ENCODE assay signal across 9 cellular contexts in the genomic region with DNA sequence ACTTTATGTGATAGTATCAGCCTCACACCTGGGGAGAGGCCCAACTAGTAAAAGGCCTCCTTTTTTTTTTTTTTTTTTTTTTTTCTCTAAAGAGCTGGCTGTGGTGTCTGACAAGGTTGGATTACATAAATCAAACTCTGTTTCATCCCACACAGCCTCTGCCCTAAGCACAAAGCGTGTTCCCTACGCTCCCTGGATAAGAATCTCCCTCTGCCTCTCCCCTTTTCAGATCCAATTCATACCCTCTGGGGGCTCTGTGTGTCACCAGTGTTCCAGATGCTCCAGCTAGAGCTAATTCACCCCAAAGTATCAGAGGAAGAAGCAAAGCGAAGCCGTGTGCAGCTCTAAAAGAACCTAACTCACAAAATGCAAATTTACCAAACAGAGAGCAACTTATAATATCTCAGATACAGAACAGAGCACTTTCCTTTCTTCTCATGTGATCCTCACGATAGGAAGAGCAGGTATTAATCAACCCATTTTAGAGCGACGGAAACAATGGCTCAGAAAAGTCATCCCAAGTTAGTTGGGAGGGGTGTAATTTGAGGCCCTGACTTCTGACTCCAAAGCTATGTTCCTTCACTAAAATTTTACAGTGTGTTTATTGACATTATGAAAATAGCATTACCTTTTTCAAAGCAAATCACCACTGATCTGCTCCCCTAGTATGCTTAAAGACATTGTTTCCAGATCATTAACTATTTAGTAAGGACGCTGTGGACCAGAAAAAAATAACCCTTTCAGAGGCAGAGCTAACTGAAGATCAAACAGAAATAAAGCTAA. TPM values are rescaled to one million over a fixed set of nuclear protein-coding genes. Genes with fewer than 3 reads are reported as not detected.
DNase-seq lines count a peak whose midpoint lies in the region; ATAC-seq and TF ChIP-seq lines count a peak whose summit lies in the region.
"Had no signal": no experiment of that assay in that cellular context is flagged by ENCODE, and none has a peak within 500 bp of the region (broad histone marks: within the 10 kb centered on the region; RNA-seq: fewer than 3 reads in every experiment).

No MANE protein-coding gene starts in this region.

- no peak overlapping the region for H2AFZ ChIP-seq in IMR-90 (replicated peaks; ENCODE audit: low read length, poor library complexity)

- peak overlapping the region; percentile 57; the same call in 1 of the 2 replicates for H3K56ac ChIP-seq in IMR-90 (ENCODE audit: extremely low read depth, insufficient read depth, low read length)

- H4K91ac ChIP-seq in IMR-90 (ENCODE audit: insufficient read depth, low read depth, low read length) = peak overlapping the region; percentile 97; the same call in 1 of the 2 replicates

- no TSS peak for BruUV-seq in IMR-90 (replicated peaks; lab: Mats Ljungman, UMichigan)

- H3K4me2 ChIP-seq in IMR-90 (ENCODE audit: low read depth, low read length) = no peak overlapping the region

- peak overlapping the region; percentile 99 for H2BK20ac ChIP-seq in IMR-90 (ENCODE audit: low read depth, low read length)

- ATAC-seq in GM18909 (IDR thresholded peaks at IDR 0.05; ENCODE audit: poor library complexity, unreplicated experiment) (peak; percentile 40), IMR-90 (ENCODE audit: low read depth) (no peak), HG02623 (IDR thresholded peaks at IDR 0.05; ENCODE audit: unreplicated experiment) (no peak)

- H3K79me1 ChIP-seq in IMR-90 (ENCODE audit: low read depth in 1 of 2, low read length in 2 of 2) = peaks cover 4 to 75% of the 10 kb centered on the region in 2 experiments; a peak in 3 of 4 replicates

- H4K8ac ChIP-seq in IMR-90 (ENCODE audit: low read depth in 2 of 2, low read length in 2 of 2) = peak overlapping the region in 1 of 2 experiments; percentile 95; a peak in 2 of 4 replicates

- no peak for TF ChIP-seq POLR2A in IMR-90 (IDR thresholded peaks at IDR 0.05; ENCODE audit: low read depth, low read length)

- no peaks in the 10 kb centered on the region for H3K27me3 ChIP-seq in AG04450 (ENCODE audit: control insufficient read depth, insufficient read depth, low read length)
- H3K27me3 ChIP-seq in IMR-90 (ENCODE audit: control insufficient read depth, insufficient read depth, low read length) = no peaks in the 10 kb centered on the region

- H2AK5ac ChIP-seq in IMR-90 (ENCODE audit: low read depth, low read length) = peak overlapping the region; percentile 98; the same call in 1 of the 2 replicates

- H3K4me3 ChIP-seq in AG04450 (ENCODE audit: low read depth, low read length) (no peak overlapping the region), IMR-90 (ENCODE audit: insufficient read depth, low read depth, low read length) (no peak overlapping the region)

- POLR2A ChIA-PET in AG04450 (lab: Yijun Ruan, JAX) (no interaction called here), IMR-90 (lab: Charles Lee; ENCODE audit: unreplicated experiment) (interaction anchor here (0.6 kb wide), 1 partner anchor 509 kb away, joined by 12 read pairs; no protein-coding TSS in a partner anchor)

- no CpG with 5 or more reads among the region's 8 CpGs for WGBS in IMR-90 (ENCODE audit: extremely low coverage in 2 of 2, insufficient read length in 1 of 2), 2 experiments

- no peak overlapping the region for H2BK5ac ChIP-seq in IMR-90 (ENCODE audit: low read depth, low read length, poor library complexity, severe bottlenecking)

- H3K9me1 ChIP-seq in IMR-90 (ENCODE audit: insufficient read depth, low read length) = peaks cover 63% of the 10 kb centered on the region

- H3K18ac ChIP-seq in IMR-90 (ENCODE audit: low read depth, low read length) = peak overlapping the region; percentile 21

- no peaks in the 10 kb centered on the region for H3K9me3 ChIP-seq in AG04450 (ENCODE audit: control insufficient read depth, insufficient read depth, low read length)
- no peaks in the 10 kb centered on the region for H3K9me3 ChIP-seq in IMR-90 (ENCODE audit: control insufficient read depth, insufficient read depth, low read length)

- CTCF ChIA-PET in AG04450 (lab: Charles Lee) = interaction anchor here (1.4 to 2.2 kb wide), 2 partner anchors 8 to 13 kb away, joined by 3 to 20 read pairs; no protein-coding TSS in a partner anchor
- CTCF ChIA-PET in IMR-90 (lab: Yijun Ruan, JAX) = interaction anchor here (0.6 to 2.6 kb wide), 7 partner anchors 8 to 241 kb away, joined by 3 to 7 read pairs (median 3); no protein-coding TSS in a partner anchor

- H3K36me3 ChIP-seq in IMR-90 (ENCODE audit: control insufficient read depth, insufficient read depth, low read length) = peaks cover 3% of the 10 kb centered on the region; the same call in 1 of the 2 replicates

- H3K27ac ChIP-seq in AG04450 (ENCODE audit: low read depth, low read length) (peak overlapping the region; percentile 21), IMR-90 (ENCODE audit: insufficient read depth, low read length) (peak overlapping the region; percentile 21; the same call in 1 of the 2 replicates)

- no peak for DNase-seq in AG04450 (ENCODE audit: low read depth, low spot score)
- DNase-seq in IMR-90 = no peak
- peak; percentile 70 for DNase-seq in germinal center (ENCODE audit: low spot score)
- no peak for DNase-seq in NCI-H1105 treated with DMSO at 0.1 percent for 48 hours (lab: John Stamatoyannopoulos, UW)
- DNase-seq in HK-2 (ENCODE audit: unreplicated experiment) = no peak
- no peak for DNase-seq in iPS-NIHi7 (ENCODE audit: extremely low spot score)
- DNase-seq: activated CD4-positive, alpha-beta T cell treated with anti-CD3 and anti-CD28 coated beads for 1 hour had no signal

- TF ChIP-seq RAD21 in IMR-90 (IDR thresholded peaks at IDR 0.05; ENCODE audit: low read length) = no peak

- peak overlapping the region; percentile 99 for H3K4ac ChIP-seq in IMR-90 (ENCODE audit: low read depth, low read length)

- dilution Hi-C loops in IMR-90 (cut with HindIII; ENCODE audit: low sequenced_read_pairs, unreplicated experiment) = no loop called here

- H2AK9ac ChIP-seq in IMR-90 (replicated peaks; ENCODE audit: low read depth, low read length, poor library complexity) = no peak overlapping the region

- intact Hi-C loops in IMR-90 (cut with micrococcal nuclease) = no loop called here

- H3K9ac ChIP-seq in IMR-90 (ENCODE audit: low read depth, low read length) = no peak overlapping the region; the same call in 1 of the 2 replicates

- peaks cover 64% of the 10 kb centered on the region for H3K4me1 ChIP-seq in IMR-90 (ENCODE audit: control insufficient read depth, insufficient read depth, low read length)

- in situ Hi-C loops in IMR-90 (cut with MboI; ENCODE audit: low sequenced_read_pairs) = no loop called here

- no peaks in the 10 kb centered on the region for H4K20me1 ChIP-seq in IMR-90 (ENCODE audit: insufficient read depth, low read length)

- H4K5ac ChIP-seq in IMR-90 (ENCODE audit: low read depth, low read length) = peak overlapping the region; percentile 3; the same call in 1 of the 2 replicates

- peak overlapping the region; percentile 93 for H3K14ac ChIP-seq in IMR-90 (replicated peaks; ENCODE audit: low read depth, low read length)

- no peak for TF ChIP-seq CTCF in AG04450 (IDR thresholded peaks at IDR 0.05; ENCODE audit: low read depth, low read length)
- no peak for TF ChIP-seq CTCF in IMR-90 (conservative IDR thresholded peaks at IDR 0.05; ENCODE audit: low read depth, low read length)

- H2BK120ac ChIP-seq in IMR-90 (ENCODE audit: low read depth, low read length) = peak overlapping the region; percentile 99

- peak overlapping the region; percentile 75; the same call in 1 of the 2 replicates for H3K23ac ChIP-seq in IMR-90 (ENCODE audit: low read depth, low read length)

- H2BK15ac ChIP-seq in IMR-90 (ENCODE audit: low read depth, low read length) = peak overlapping the region; percentile 96; the same call in 2 of the 3 replicates

TF ChIP-seq in IMR-90, 13 proteins besides CTCF, POLR2A, EP300 and RAD21:
- no peak for TF ChIP-seq SMC3 (IDR thresholded peaks at IDR 0.05; ENCODE audit: low read depth, low read length)
- no peak for TF ChIP-seq FOS (IDR thresholded peaks at IDR 0.05; ENCODE audit: low read depth, low read length)
- no peak for TF ChIP-seq BHLHE40 (IDR thresholded peaks at IDR 0.05; ENCODE audit: low read depth, low read length)
- TF ChIP-seq CEBPB (IDR thresholded peaks at IDR 0.05; ENCODE audit: low read depth, low read length) = no peak
- TF ChIP-seq NFE2L2 (IDR thresholded peaks at IDR 0.05; ENCODE audit: low read depth, low read length) = no peak
- TF ChIP-seq, protein P1, sequence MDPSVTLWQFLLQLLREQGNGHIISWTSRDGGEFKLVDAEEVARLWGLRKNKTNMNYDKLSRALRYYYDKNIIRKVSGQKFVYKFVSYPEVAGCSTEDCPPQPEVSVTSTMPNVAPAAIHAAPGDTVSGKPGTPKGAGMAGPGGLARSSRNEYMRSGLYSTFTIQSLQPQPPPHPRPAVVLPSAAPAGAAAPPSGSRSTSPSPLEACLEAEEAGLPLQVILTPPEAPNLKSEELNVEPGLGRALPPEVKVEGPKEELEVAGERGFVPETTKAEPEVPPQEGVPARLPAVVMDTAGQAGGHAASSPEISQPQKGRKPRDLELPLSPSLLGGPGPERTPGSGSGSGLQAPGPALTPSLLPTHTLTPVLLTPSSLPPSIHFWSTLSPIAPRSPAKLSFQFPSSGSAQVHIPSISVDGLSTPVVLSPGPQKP (IDR thresholded peaks at IDR 0.05; ENCODE audit: borderline replicate concordance, low read depth, low read length) = no peak

RNA-seq across cellular contexts. Expression of a gene that starts 12.4 kb away (rescaled TPM):
- polyA plus RNA-seq in AG04450 (2011; rRNA removed) (6.2 and 6.5 TPM in 2 replicates), IMR-90 (2012; rRNA removed) (2.4 and 2.8 TPM in 2 replicates)
- polyA minus RNA-seq in AG04450 (2011; rRNA and poly(A)+ RNA removed) = 10.6 and 14.3 TPM in 2 replicates
- total RNA-seq in IMR-90 (2012; rRNA removed) = 1.7 and 2.9 TPM in 2 replicates
- 0.80 and 1.8 TPM in 2 replicates for polyA plus RNA-seq in IMR-90 (2012; cell fraction: cytosol; rRNA removed)
- polyA plus RNA-seq in IMR-90 (2012; cell fraction: nucleus; rRNA removed; ENCODE audit: low replicate concordance) = 6.6 and 11.7 TPM in 2 replicates

RNA-seq across cellular contexts. Expression of a gene that starts 57.3 kb away (rescaled TPM):
- polyA plus RNA-seq in AG04450 (2011; rRNA removed) (426 and 559 TPM in 2 replicates), IMR-90 (2012; rRNA removed) (295 and 296 TPM in 2 replicates)
- polyA minus RNA-seq in AG04450 (2011; rRNA and poly(A)+ RNA removed) = 124 and 136 TPM in 2 replicates
- 106 and 205 TPM in 2 replicates for total RNA-seq in IMR-90 (2012; rRNA removed)
- polyA plus RNA-seq in IMR-90 (2012; cell fraction: cytosol; rRNA removed) = 198 and 487 TPM in 2 replicates
- polyA plus RNA-seq in IMR-90 (2012; cell fraction: nucleus; rRNA removed; ENCODE audit: low replicate concordance) = 41.4 and 203 TPM in 2 replicates
